ENCODE assay signal across 15 cellular contexts in genomic region chr11:34809191-34810106, GRCh38.
DNase-seq lines count a peak whose midpoint lies in the region; ATAC-seq, FAIRE-seq and TF ChIP-seq lines count a peak whose summit lies in the region.
"Had no signal": no experiment of that assay in that cellular context is flagged by ENCODE, and none has a peak within 500 bp of the region (broad histone marks: within the 10 kb centered on the region; RNA-seq: fewer than 3 reads in every experiment).

No MANE protein-coding gene starts in this region.

- no peak overlapping the region for H2AFZ ChIP-seq in hepatocyte

- H3K4me3 Mint-ChIP-seq in activated T-helper 17 cell treated with anti-CD3 and anti-CD28 coated beads, Interleukin-2, amount 50 U/mL, for 72 hours = no peak overlapping the region

- CTCF ChIA-PET in A673 (lab: Charles Lee) = interaction anchor here (0.7 kb wide), 1 partner anchor 40 kb away, joined by 3 read pairs; no protein-coding TSS in a partner anchor

- WGBS in hepatocyte (ENCODE audit: low lambda C conversion rate, missing lambda C conversion rate) = 88% methylated on average over 2 of the region's 2 CpGs

- H3K27ac Mint-ChIP-seq in activated T-helper 17 cell treated with anti-CD3 and anti-CD28 coated beads, Interleukin-2, amount 50 U/mL, for 72 hours = no peak overlapping the region

- peaks cover 8% of the 10 kb centered on the region for H3K9me3 ChIP-seq in A673 (ENCODE audit: low read depth, low read length, poor library complexity, severe bottlenecking)
- no peaks in the 10 kb centered on the region for H3K9me3 ChIP-seq in hepatocyte (ENCODE audit: low read depth)

- no peak for TF ChIP-seq POLR2A in GM12892 (IDR thresholded peaks at IDR 0.05; ENCODE audit: low read depth, low read length)

- POLR2A ChIA-PET in A673 (lab: Charles Lee; ENCODE audit: low non-redundant PET) = no interaction called here

- H3K4me2 ChIP-seq in hepatocyte = no peak overlapping the region

- peak; percentile 44 for ATAC-seq in activated T-helper 17 cell treated with anti-CD3 and anti-CD28 coated beads, Interleukin-2, amount 50 U/mL, for 72 hours (replicated peaks)
- ATAC-seq: HCT116 had no signal

- H3K27ac ChIP-seq in A673 (ENCODE audit: low read depth, low read length, poor library complexity, severe bottlenecking) (no peak overlapping the region), hepatocyte (no peak overlapping the region), dorsolateral prefrontal cortex (peak overlapping the region in 9 of 59 donors; percentile 1 to 69 (median 32))

- H3K36me3 Mint-ChIP-seq in activated T-helper 17 cell treated with anti-CD3 and anti-CD28 coated beads, Interleukin-2, amount 50 U/mL, for 72 hours (ENCODE audit: low read depth) = no peaks in the 10 kb centered on the region

- no peak overlapping the region for H3K4me3 ChIP-seq in A673 (ENCODE audit: low read depth, low read length, poor library complexity, severe bottlenecking)
- no peak overlapping the region for H3K4me3 ChIP-seq in hepatocyte
- no peak overlapping the region for H3K4me3 ChIP-seq in dorsolateral prefrontal cortex

- H3K9me3 Mint-ChIP-seq in activated T-helper 17 cell treated with anti-CD3 and anti-CD28 coated beads, Interleukin-2, amount 50 U/mL, for 72 hours = peaks cover 29% of the 10 kb centered on the region

- DNase-seq in A673 (ENCODE audit: low spot score) = peak; percentile 33
- peak; percentile 76 for DNase-seq in KG1 (lab: John Stamatoyannopoulos, UW)
- peak; percentile 26 for DNase-seq in hepatocyte (ENCODE audit: low spot score)
- no peak for DNase-seq in dorsolateral prefrontal cortex
- DNase-seq in GM12892 (ENCODE audit: insufficient read length) = no peak
- DNase-seq in stimulated activated CD4-positive, alpha-beta T cell treated with anti-CD3 and anti-CD28 coated beads, Interleukin-4, amount 100 ng/mL, for 4 hours = no peak
- DNase-seq in stimulated activated CD4-positive, alpha-beta T cell treated with anti-CD3 and anti-CD28 coated beads, Interleukin-4, amount 100 ng/mL, for 24 hours = no peak
- DNase-seq: activated CD4-positive, alpha-beta T cell treated with anti-CD3 and anti-CD28 coated beads, Interleukin-2, amount 50 U/mL, for 48 hours; activated naive CD4-positive, alpha-beta T cell treated with Interleukin-2 at 50 U/mL for 16 hours; central memory CD4-positive, alpha-beta T cell; DND-41; NCI-H2081 treated with DMSO at 0.1 percent for 48 hours; stimulated activated naive CD4-positive, alpha-beta T cell had no signal

- BruUV-seq in A673 (replicated peaks; lab: Mats Ljungman, UMichigan) = no TSS peak

- no peaks in the 10 kb centered on the region for H3K79me2 ChIP-seq in hepatocyte

- peaks cover 27% of the 10 kb centered on the region for H3K27me3 Mint-ChIP-seq in activated T-helper 17 cell treated with anti-CD3 and anti-CD28 coated beads, Interleukin-2, amount 50 U/mL, for 72 hours

- intact Hi-C loops in A673 (cut with micrococcal nuclease; ENCODE audit: unreplicated experiment) (no loop called here), dorsolateral prefrontal cortex (cut with DNase I) (no loop called here)

- peaks cover 15% of the 10 kb centered on the region for H3K27me3 ChIP-seq in A673 (replicated peaks; ENCODE audit: insufficient read depth, low read depth, low read length, poor library complexity)
- no peaks in the 10 kb centered on the region for H3K27me3 ChIP-seq in hepatocyte
- H3K27me3 ChIP-seq in dorsolateral prefrontal cortex = no peaks in the 10 kb centered on the region

- peaks cover 9% of the 10 kb centered on the region for H3K4me1 Mint-ChIP-seq in activated T-helper 17 cell treated with anti-CD3 and anti-CD28 coated beads, Interleukin-2, amount 50 U/mL, for 72 hours

- no peaks in the 10 kb centered on the region for H3K9me2 ChIP-seq in hepatocyte (replicated peaks; ENCODE audit: insufficient read depth)

- TF ChIP-seq CTCF in A673 (conservative IDR thresholded peaks at IDR 0.05; ENCODE audit: low read depth, low read length) = no peak
- TF ChIP-seq CTCF in hepatocyte (IDR thresholded peaks at IDR 0.05; ENCODE audit: poor library complexity) = no peak
- TF ChIP-seq CTCF in dorsolateral prefrontal cortex (IDR thresholded peaks at IDR 0.05 in 54 of 56, conservative IDR thresholded peaks at IDR 0.05 in 2 of 56; ENCODE audit: low read depth in 1 of 56, partially characterized antibody in 56 of 56) = no peak

- H3K4me1 ChIP-seq in A673 (ENCODE audit: insufficient read depth, low read length, poor library complexity, severe bottlenecking) (no peaks in the 10 kb centered on the region), hepatocyte (ENCODE audit: insufficient read depth) (no peaks in the 10 kb centered on the region)

- no peaks in the 10 kb centered on the region for H4K20me1 ChIP-seq in hepatocyte (ENCODE audit: insufficient read depth, poor library complexity, severe bottlenecking)

- H3K36me3 ChIP-seq in A673 (ENCODE audit: insufficient read depth, low read length, poor library complexity, severe bottlenecking) (no peaks in the 10 kb centered on the region), hepatocyte (replicated peaks; ENCODE audit: insufficient read depth, low read depth) (no peaks in the 10 kb centered on the region)

- FAIRE-seq in GM12892 (lab: Jason Lieb, UNC) = no peak

Comparison
In these comparisons a context has a peak if more than half of its experiments do, and no peak if none do; other contexts are left out.
1. DNase-seq: peak in A673 (single experiment), KG1 (single experiment) and hepatocyte (single experiment); none in dorsolateral prefrontal cortex (0 of 10), GM12892 (single experiment), stimulated activated CD4-positive, alpha-beta T cell treated with anti-CD3 and anti-CD28 coated beads, Interleukin-4, amount 100 ng/mL, for 4 hours (0 of 2) and stimulated activated CD4-positive, alpha-beta T cell treated with anti-CD3 and anti-CD28 coated beads, Interleukin-4, amount 100 ng/mL, for 24 hours (single experiment).